In the genomic region with DNA sequence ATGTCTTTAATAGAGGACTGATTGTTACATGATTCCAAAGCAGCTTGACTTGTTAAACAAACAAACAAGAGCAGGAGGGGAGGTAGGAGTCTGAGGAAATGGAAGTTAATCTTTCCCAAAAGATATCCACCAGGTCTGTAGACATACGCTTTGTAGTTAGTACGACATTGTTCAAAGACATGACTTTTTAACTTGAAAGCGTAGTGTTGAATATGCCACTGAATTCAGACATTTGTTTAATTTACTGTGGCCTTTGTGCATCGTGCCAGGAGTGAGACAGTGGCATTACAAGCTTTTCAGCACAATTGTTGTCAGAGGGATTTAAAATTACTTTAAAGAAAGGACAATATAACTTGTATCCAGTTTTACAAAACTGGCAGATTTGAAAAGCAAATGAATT, we compare ENCODE assay signal across 1 cellular context.
TF ChIP-seq lines count a peak whose summit lies in the region.

No MANE protein-coding gene starts in this region.

TF ChIP-seq in HepG2, 621 proteins besides CTCF, POLR2A, EP300 and RAD21:
- TF ChIP-seq, protein P1, sequence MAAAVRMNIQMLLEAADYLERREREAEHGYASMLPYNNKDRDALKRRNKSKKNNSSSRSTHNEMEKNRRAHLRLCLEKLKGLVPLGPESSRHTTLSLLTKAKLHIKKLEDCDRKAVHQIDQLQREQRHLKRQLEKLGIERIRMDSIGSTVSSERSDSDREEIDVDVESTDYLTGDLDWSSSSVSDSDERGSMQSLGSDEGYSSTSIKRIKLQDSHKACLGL (CRISPR knock-in tag; IDR thresholded peaks at IDR 0.05), result no peak
- TF ChIP-seq, protein P2, sequence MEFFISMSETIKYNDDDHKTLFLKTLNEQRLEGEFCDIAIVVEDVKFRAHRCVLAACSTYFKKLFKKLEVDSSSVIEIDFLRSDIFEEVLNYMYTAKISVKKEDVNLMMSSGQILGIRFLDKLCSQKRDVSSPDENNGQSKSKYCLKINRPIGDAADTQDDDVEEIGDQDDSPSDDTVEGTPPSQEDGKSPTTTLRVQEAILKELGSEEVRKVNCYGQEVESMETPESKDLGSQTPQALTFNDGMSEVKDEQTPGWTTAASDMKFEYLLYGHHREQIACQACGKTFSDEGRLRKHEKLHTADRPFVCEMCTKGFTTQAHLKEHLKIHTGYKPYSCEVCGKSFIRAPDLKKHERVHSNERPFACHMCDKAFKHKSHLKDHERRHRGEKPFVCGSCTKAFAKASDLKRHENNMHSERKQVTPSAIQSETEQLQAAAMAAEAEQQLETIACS (CRISPR knock-in tag; IDR thresholded peaks at IDR 0.05), result no peak
- no peak for TF ChIP-seq IRF2 (CRISPR knock-in tag; IDR thresholded peaks at IDR 0.05)
- no peak for TF ChIP-seq ZNF703 (CRISPR knock-in tag; IDR thresholded peaks at IDR 0.05; ENCODE audit: borderline replicate concordance)
- no peak for TF ChIP-seq MAZ (IDR thresholded peaks at IDR 0.05; ENCODE audit: borderline replicate concordance, low read depth, low read length)
- TF ChIP-seq MAZ (CRISPR knock-in tag; IDR thresholded peaks at IDR 0.05; ENCODE audit: low read depth), result no peak
- TF ChIP-seq RCOR2 (CRISPR knock-in tag; IDR thresholded peaks at IDR 0.05), result no peak
- TF ChIP-seq XBP1 (CRISPR knock-in tag; IDR thresholded peaks at IDR 0.05), result no peak
- TF ChIP-seq SOX5 (CRISPR knock-in tag; IDR thresholded peaks at IDR 0.05; ENCODE audit: borderline replicate concordance), result peak; percentile 26; the same call in 1 of the 2 replicates
TF ChIP-seq in HepG2: peak in this region for 1.
